Comparison of ENCODE assay signal across 32 cellular contexts in genomic region chr10:94465684-94466083, GRCh38.
"Had no signal": no experiment of that assay in that cellular context is flagged by ENCODE, and none has a peak within 500 bp of the region (broad histone marks: within the 10 kb centered on the region; RNA-seq: fewer than 3 reads in every experiment).

No MANE protein-coding gene starts in this region.

- H3K4me1 ChIP-seq: adrenal gland, body of pancreas, esophagus squamous epithelium, gastroesophageal sphincter had no signal

- H3K27me3 ChIP-seq: adrenal gland, body of pancreas, esophagus squamous epithelium, gastroesophageal sphincter had no signal

- H3K27ac ChIP-seq: adrenal gland, body of pancreas, epithelial cell of prostate, esophagus squamous epithelium, gastroesophageal sphincter had no signal

- H3K36me3 ChIP-seq: adrenal gland had no signal

- H3K9me3 ChIP-seq: body of pancreas had no signal

- FAIRE-seq: colon, endothelial cell of umbilical vein had no signal

- DNase-seq: activated CD4-positive, alpha-beta memory T cell treated with anti-CD3 and anti-CD28 coated beads, Interleukin-2, amount 10 ng/mL, durations not matched to agents 7 days and 5 days; activated CD4-positive, alpha-beta T cell treated with anti-CD3 and anti-CD28 coated beads for 36 hours; activated CD4-positive, alpha-beta T cell treated with anti-CD3 and anti-CD28 coated beads, Interleukin-2, amount 10 ng/mL, durations not matched to agents 24 days and 14 days; activated CD4-positive, CD25-positive, alpha-beta regulatory T cell; activated CD4-positive, CD25-positive, alpha-beta regulatory T cell treated with anti-CD3 and anti-CD28 coated beads, Interleukin-2, amount 50 U/mL, for 72 hours; activated CD8-positive, alpha-beta memory T cell treated with anti-CD3 and anti-CD28 coated beads, Interleukin-2, amount 50 U/mL, for 48 hours; activated effector memory CD4-positive, alpha-beta T cell treated with Interleukin-2 at 50 U/mL for 16 hours; activated gamma-delta T cell treated with Interleukin-2 at 50 U/mL for 16 hours; activated naive CD4-positive, alpha-beta T cell treated with Interleukin-2 at 50 U/mL for 16 hours; activated naive CD8-positive, alpha-beta T cell treated with anti-CD3 and anti-CD28 coated beads for 36 hours; activated naive CD8-positive, alpha-beta T cell treated with anti-CD3 and anti-CD28 coated beads, Interleukin-2, amount 50 U/mL, for 24 hours; activated T-cell treated with anti-CD3 and anti-CD28 coated beads for 4 hours; activated T-cell treated with anti-CD3 and anti-CD28 coated beads, Interleukin-2, amount 50 U/mL, for 4 hours; adrenal gland; amygdala; aorta; body of pancreas; caudate nucleus; cortex of kidney; dermis blood vessel endothelial cell; effector CD4-positive, alpha-beta T cell; effector memory CD8-positive, alpha-beta T cell; esophagus squamous epithelium; foreskin melanocyte; T-helper 1 cell; T-helper 17 cell; T1000 had no signal

- ATAC-seq: activated CD4-positive, alpha-beta T cell treated with anti-CD3 and anti-CD28 coated beads for 36 hours; activated naive CD8-positive, alpha-beta T cell treated with anti-CD3 and anti-CD28 coated beads, Interleukin-2, amount 50 U/mL, for 24 hours; activated T-cell treated with anti-CD3 and anti-CD28 coated beads, Interleukin-2, amount 50 U/mL, for 4 hours; activated T-helper 17 cell treated with anti-CD3 and anti-CD28 coated beads, Interleukin-2, amount 50 U/mL, for 72 hours; body of pancreas; effector memory CD8-positive, alpha-beta T cell; gastroesophageal sphincter; T-helper 17 cell had no signal

- H3K4me3 ChIP-seq: adrenal gland, body of pancreas, esophagus squamous epithelium, gastroesophageal sphincter had no signal
